ENCODE assay signal across 21 cellular contexts in the genomic region with DNA sequence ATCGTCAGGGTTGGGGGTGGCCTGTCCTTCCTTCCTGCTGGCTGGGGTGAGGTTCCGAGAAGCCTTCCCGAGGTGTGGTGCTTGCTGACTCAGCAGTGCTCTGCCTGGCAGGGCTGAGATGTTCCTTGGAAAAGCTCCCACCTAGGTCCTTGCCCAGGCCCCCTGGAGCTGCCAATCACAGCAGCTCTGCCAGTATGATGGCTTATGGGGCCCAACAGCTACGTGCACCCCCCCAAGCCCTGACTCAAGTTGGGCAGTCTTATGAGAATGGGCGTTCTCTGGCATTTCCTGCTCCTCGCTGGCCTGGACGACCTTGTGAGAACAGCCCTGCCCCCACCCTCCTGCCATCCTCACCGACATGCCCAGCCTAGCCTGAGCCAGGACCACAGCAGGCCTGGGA.
A peak's percentile ranks its signal among the peaks of the same experiment; 100 is the strongest.
DNase-seq lines count a peak whose midpoint lies in the region; ATAC-seq, FAIRE-seq and TF ChIP-seq lines count a peak whose summit lies in the region.
"Had no signal": no experiment of that assay in that cellular context is flagged by ENCODE, and none has a peak within 500 bp of the region (broad histone marks: within the 10 kb centered on the region; RNA-seq: fewer than 3 reads in every experiment).

No MANE protein-coding gene starts in this region.

- H3K36me3 ChIP-seq in HepG2 (replicated peaks in 1 of 2; ENCODE audit: control insufficient read depth in 1 of 2, insufficient read depth in 2 of 2, low read length in 2 of 2) (no peaks in the 10 kb centered on the region), right lobe of liver (no peaks in the 10 kb centered on the region), mesendoderm (ENCODE audit: control insufficient read depth, insufficient read depth, low read length) (no peaks in the 10 kb centered on the region)
- H3K36me3 ChIP-seq: SJCRH30, thoracic aorta had no signal

- H3K4ac ChIP-seq in mesendoderm (ENCODE audit: low read depth, low read length): no peak overlapping the region

- H3K9me3 ChIP-seq in HepG2 (ENCODE audit: low read length) (peaks cover 10% of the 10 kb centered on the region; the same call in 1 of the 2 replicates), right lobe of liver (no peaks in the 10 kb centered on the region)
- H3K9me3 ChIP-seq: SJCRH30, thoracic aorta had no signal

- ATAC-seq in HepG2 (no peak), right lobe of liver (no peak), GM21381 (IDR thresholded peaks at IDR 0.05; ENCODE audit: unreplicated experiment) (no peak)
- ATAC-seq: activated CD4-positive, CD25-positive, alpha-beta regulatory T cell treated with anti-CD3 and anti-CD28 coated beads, Interleukin-2, amount 50 U/mL, for 24 hours; naive thymus-derived CD4-positive, alpha-beta T cell had no signal

- 40% methylated on average over 1 of the region's 8 CpGs for WGBS in HepG2 (ENCODE audit: low lambda C conversion rate)
- WGBS in right lobe of liver (ENCODE audit: insufficient coverage, low coverage, low lambda C conversion rate, missing lambda C conversion rate): 62% methylated on average over 3 of the region's 8 CpGs
- no CpG with 5 or more reads among the region's 8 CpGs for WGBS in mesendoderm (ENCODE audit: extremely low coverage, insufficient coverage, low lambda C conversion rate)

- H3K27ac ChIP-seq in HepG2 (ENCODE audit: extremely low read length, insufficient read depth, low read length) (no peak overlapping the region), right lobe of liver (no peak overlapping the region), mesendoderm (ENCODE audit: low read depth, low read length) (no peak overlapping the region)
- H3K27ac ChIP-seq: parathyroid adenoma, SJCRH30, thoracic aorta had no signal

- no peak overlapping the region for H3K18ac ChIP-seq in mesendoderm (ENCODE audit: low read length)

- no peak overlapping the region for H3K4me2 ChIP-seq in HepG2 (ENCODE audit: low read depth, low read length)
- H3K4me2 ChIP-seq in mesendoderm (ENCODE audit: low read length): no peak overlapping the region

- H3K9ac ChIP-seq in HepG2 (ENCODE audit: insufficient read depth, low read depth, low read length): no peak overlapping the region
- no peak overlapping the region for H3K9ac ChIP-seq in mesendoderm (ENCODE audit: low read length)
- H3K9ac ChIP-seq: parathyroid adenoma had no signal

- in situ Hi-C loops in HepG2 (cut with HindIII; ENCODE audit: extremely low pct_ligation_motif_present, low pct_unique_long_range_greater_than_20kb): no loop called here

- H4K20me1 ChIP-seq in HepG2 (ENCODE audit: insufficient read depth, low read length): no peaks in the 10 kb centered on the region

- no peak overlapping the region for H2BK120ac ChIP-seq in mesendoderm (ENCODE audit: low read depth, low read length)

- CTCF ChIA-PET in HepG2 (lab: Yijun Ruan, JAX; ENCODE audit: low intra/inter-chr PET ratio, low total read pairs): no interaction called here

- DNase-seq in HepG2 (ENCODE audit: low spot score): no peak
- DNase-seq in right lobe of liver: no peak
- DNase-seq in astrocyte of the hippocampus (ENCODE audit: low read depth, low spot score): peak; percentile 53
- peak; percentile 15 for DNase-seq in fibroblast of villous mesenchyme (ENCODE audit: low read depth)
- no peak for DNase-seq in mesendoderm
- DNase-seq in NCI-H187 treated with DMSO at 0.1 percent for 48 hours (lab: John Stamatoyannopoulos, UW): no peak
- no peak for DNase-seq in HuH-7.5 (ENCODE audit: low spot score)
- DNase-seq: activated effector memory CD4-positive, alpha-beta T cell treated with Interleukin-2 at 50 U/mL for 16 hours; amniotic stem cell; CD4-positive, alpha-beta T cell; DMS79; naive thymus-derived CD4-positive, alpha-beta T cell; NCI-H187; NCI-H446 treated with DMSO at 0.1 percent for 48 hours; SJCRH30; small intestine had no signal

- no peak overlapping the region for H2AK5ac ChIP-seq in mesendoderm (ENCODE audit: low read length)

- peaks cover 6% of the 10 kb centered on the region for H3K79me2 ChIP-seq in HepG2 (ENCODE audit: insufficient read depth, low read length)
- no peaks in the 10 kb centered on the region for H3K79me2 ChIP-seq in mesendoderm (ENCODE audit: control insufficient read depth, insufficient read depth, low read length)

- H3K27me3 ChIP-seq in HepG2 (ENCODE audit: control insufficient read depth in 1 of 2, insufficient read depth in 2 of 2, low read length in 2 of 2) (no peaks in the 10 kb centered on the region), right lobe of liver (no peaks in the 10 kb centered on the region), mesendoderm (ENCODE audit: insufficient read depth, low read length, poor library complexity) (no peaks in the 10 kb centered on the region)
- H3K27me3 ChIP-seq: SJCRH30 had no signal

- no peak overlapping the region for H3K23ac ChIP-seq in mesendoderm (ENCODE audit: low read length)

- H3K56ac ChIP-seq in mesendoderm (ENCODE audit: low read length): no peak overlapping the region

- intact Hi-C loops in HepG2 (cut with micrococcal nuclease; ENCODE audit: unreplicated experiment) (no loop called here), right lobe of liver (cut with DNase I) (no loop called here)

- no peak overlapping the region for H4K8ac ChIP-seq in mesendoderm (ENCODE audit: low read depth, low read length)

- TF ChIP-seq CTCF in HepG2 (CRISPR knock-in tag; IDR thresholded peaks at IDR 0.05) (no peak), right lobe of liver (IDR thresholded peaks at IDR 0.05) (no peak), fibroblast of villous mesenchyme (IDR thresholded peaks at IDR 0.05; ENCODE audit: insufficient read depth, low read depth, low read length) (no peak)

- H2AFZ ChIP-seq in HepG2 (ENCODE audit: low read length): no peak overlapping the region
- H2AFZ ChIP-seq: parathyroid adenoma had no signal

- no peak for TF ChIP-seq RAD21 in HepG2 (CRISPR knock-in tag; IDR thresholded peaks at IDR 0.05)

- H3K4me1 ChIP-seq in HepG2 (ENCODE audit: insufficient read depth, low read length): peaks cover 14% of the 10 kb centered on the region
- no peaks in the 10 kb centered on the region for H3K4me1 ChIP-seq in right lobe of liver
- H3K4me1 ChIP-seq in mesendoderm (ENCODE audit: control insufficient read depth, low read depth, low read length): peaks cover 3% of the 10 kb centered on the region
- H3K4me1 ChIP-seq: SJCRH30 had no signal

- TF ChIP-seq EP300 in HepG2 (IDR thresholded peaks at IDR 0.05; ENCODE audit: low read depth in 2 of 2, low read length in 2 of 2): no peak
- no peak for TF ChIP-seq EP300 in HepG2 (CRISPR knock-in tag; IDR thresholded peaks at IDR 0.05; ENCODE audit: borderline replicate concordance)

- H3K4me3 ChIP-seq in HepG2 (replicated peaks in 1 of 3; ENCODE audit: insufficient read depth in 1 of 3, low read depth in 2 of 3, low read length in 3 of 3): no peak overlapping the region
- H3K4me3 ChIP-seq in right lobe of liver: no peak overlapping the region
- H3K4me3 ChIP-seq in fibroblast of villous mesenchyme (ENCODE audit: low read depth, low read length): no peak overlapping the region
- H3K4me3 ChIP-seq in mesendoderm (ENCODE audit: low read length): no peak overlapping the region
- H3K4me3 ChIP-seq: lung, SJCRH30, thoracic aorta had no signal

- no peak overlapping the region for H4K5ac ChIP-seq in mesendoderm (ENCODE audit: low read length)

- POLR2A ChIA-PET in HepG2 (lab: Yijun Ruan, JAX): no interaction called here

- FAIRE-seq in HepG2 (lab: Jason Lieb, UNC): no peak
- FAIRE-seq: small intestine had no signal

- H2BK15ac ChIP-seq in mesendoderm (replicated peaks; ENCODE audit: low read depth): no peak overlapping the region

- no peaks in the 10 kb centered on the region for H3K79me1 ChIP-seq in mesendoderm (ENCODE audit: low read length)

- no TSS peak for BruUV-seq in HepG2 (replicated peaks; lab: Mats Ljungman, UMichigan)

- no peak overlapping the region for H2BK5ac ChIP-seq in mesendoderm (ENCODE audit: low read length)

- TF ChIP-seq POLR2A in HepG2 (IDR thresholded peaks at IDR 0.05; ENCODE audit: insufficient read depth in 1 of 2, low read depth in 2 of 2, low read length in 2 of 2): no peak
- no peak for TF ChIP-seq POLR2A in right lobe of liver (IDR thresholded peaks at IDR 0.05)

TF ChIP-seq in HepG2, 621 proteins besides CTCF, POLR2A, EP300 and RAD21 (continues in another document):
- no peak for TF ChIP-seq ZNF24 (IDR thresholded peaks at IDR 0.05)
- no peak for TF ChIP-seq ZFX (CRISPR knock-in tag; IDR thresholded peaks at IDR 0.05; ENCODE audit: low read depth)
- TF ChIP-seq MYC (CRISPR knock-in tag; IDR thresholded peaks at IDR 0.05; ENCODE audit: borderline replicate concordance): no peak
- TF ChIP-seq, protein P1, sequence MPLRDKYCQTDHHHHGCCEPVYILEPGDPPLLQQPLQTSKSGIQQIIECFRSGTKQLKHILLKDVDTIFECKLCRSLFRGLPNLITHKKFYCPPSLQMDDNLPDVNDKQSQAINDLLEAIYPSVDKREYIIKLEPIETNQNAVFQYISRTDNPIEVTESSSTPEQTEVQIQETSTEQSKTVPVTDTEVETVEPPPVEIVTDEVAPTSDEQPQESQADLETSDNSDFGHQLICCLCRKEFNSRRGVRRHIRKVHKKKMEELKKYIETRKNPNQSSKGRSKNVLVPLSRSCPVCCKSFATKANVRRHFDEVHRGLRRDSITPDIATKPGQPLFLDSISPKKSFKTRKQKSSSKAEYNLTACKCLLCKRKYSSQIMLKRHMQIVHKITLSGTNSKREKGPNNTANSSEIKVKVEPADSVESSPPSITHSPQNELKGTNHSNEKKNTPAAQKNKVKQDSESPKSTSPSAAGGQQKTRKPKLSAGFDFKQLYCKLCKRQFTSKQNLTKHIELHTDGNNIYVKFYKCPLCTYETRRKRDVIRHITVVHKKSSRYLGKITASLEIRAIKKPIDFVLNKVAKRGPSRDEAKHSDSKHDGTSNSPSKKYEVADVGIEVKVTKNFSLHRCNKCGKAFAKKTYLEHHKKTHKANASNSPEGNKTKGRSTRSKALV (CRISPR knock-in tag; IDR thresholded peaks at IDR 0.05): no peak
- TF ChIP-seq, protein P2, sequence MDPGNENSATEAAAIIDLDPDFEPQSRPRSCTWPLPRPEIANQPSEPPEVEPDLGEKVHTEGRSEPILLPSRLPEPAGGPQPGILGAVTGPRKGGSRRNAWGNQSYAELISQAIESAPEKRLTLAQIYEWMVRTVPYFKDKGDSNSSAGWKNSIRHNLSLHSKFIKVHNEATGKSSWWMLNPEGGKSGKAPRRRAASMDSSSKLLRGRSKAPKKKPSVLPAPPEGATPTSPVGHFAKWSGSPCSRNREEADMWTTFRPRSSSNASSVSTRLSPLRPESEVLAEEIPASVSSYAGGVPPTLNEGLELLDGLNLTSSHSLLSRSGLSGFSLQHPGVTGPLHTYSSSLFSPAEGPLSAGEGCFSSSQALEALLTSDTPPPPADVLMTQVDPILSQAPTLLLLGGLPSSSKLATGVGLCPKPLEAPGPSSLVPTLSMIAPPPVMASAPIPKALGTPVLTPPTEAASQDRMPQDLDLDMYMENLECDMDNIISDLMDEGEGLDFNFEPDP (CRISPR knock-in tag; conservative IDR thresholded peaks at IDR 0.05): no peak
- peak; percentile 74 to 87 for TF ChIP-seq MAFK (conservative IDR thresholded peaks at IDR 0.05 in 1 of 2, IDR thresholded peaks at IDR 0.05 in 1 of 2; ENCODE audit: low read length in 2 of 2)

Comparison
In these comparisons a context has a peak if more than half of its experiments do, and no peak if none do; other contexts are left out.
1. DNase-seq: peak in astrocyte of the hippocampus (single experiment) and fibroblast of villous mesenchyme (single experiment); none in HepG2 (single experiment), right lobe of liver (0 of 3), mesendoderm (single experiment), NCI-H187 treated with DMSO at 0.1 percent for 48 hours (single experiment) and HuH-7.5 (single experiment).